ENCODE assay signal across 19 cellular contexts in genomic region chr15:52857471-52857870, GRCh38.
DNase-seq lines count a peak whose midpoint lies in the region; ATAC-seq, FAIRE-seq and TF ChIP-seq lines count a peak whose summit lies in the region.
"Had no signal": no experiment of that assay in that cellular context is flagged by ENCODE, and none has a peak within 500 bp of the region (broad histone marks: within the 10 kb centered on the region; RNA-seq: fewer than 3 reads in every experiment).

No MANE protein-coding gene starts in this region.

- no peak overlapping the region for H3K27ac Mint-ChIP-seq in natural killer cell treated with Interleukin-12 subunit alpha and Interleukin-12 subunit beta and Interleukin-15 and Interleukin-18, amount 100 ng/mL, for 72 hours
- H3K27ac Mint-ChIP-seq: CD4-positive, CD25-positive, alpha-beta regulatory T cell had no signal

- H2BK120ac ChIP-seq in H1 (replicated peaks; ENCODE audit: low read depth, low read length) (no peak overlapping the region), mesenchymal stem cell (ENCODE audit: low read depth, low read length) (no peak overlapping the region)

- FAIRE-seq in A549 (lab: Jason Lieb, UNC): peak; percentile 43
- FAIRE-seq in H1 (lab: Jason Lieb, UNC): no peak
- FAIRE-seq: GM12891, GM19239, RCC 7860 had no signal

- H3K18ac ChIP-seq in H1 (ENCODE audit: extremely low read depth, low read length) (no peak overlapping the region), mesenchymal stem cell (ENCODE audit: low read depth in 1 of 2, low read length in 2 of 2) (no peak overlapping the region)

- H3K27me3 Mint-ChIP-seq in natural killer cell treated with Interleukin-12 subunit alpha and Interleukin-12 subunit beta and Interleukin-15 and Interleukin-18, amount 100 ng/mL, for 72 hours: peaks cover 9 to 17% of the 10 kb centered on the region in 2 donors

- H4K5ac ChIP-seq in H1 (ENCODE audit: insufficient read length, low read depth, low read length): no peak overlapping the region

- H3K9ac ChIP-seq in HUES6 (ENCODE audit: low read length) (no peak overlapping the region), H1 (replicated peaks in 1 of 4; ENCODE audit: extremely low read depth in 1 of 4, low read depth in 3 of 4, low read length in 3 of 4) (no peak overlapping the region), mesenchymal stem cell (ENCODE audit: low read length) (no peak overlapping the region)
- H3K9ac ChIP-seq: GM23248 had no signal

- H2AFZ ChIP-seq in H1 (ENCODE audit: low read length): no peak overlapping the region
- H2AFZ ChIP-seq in mesenchymal stem cell (ENCODE audit: low read depth, low read length): no peak overlapping the region
- H2AFZ ChIP-seq: GM23248 had no signal

- H3K23ac ChIP-seq in H1 (ENCODE audit: insufficient read length) (no peak overlapping the region), mesenchymal stem cell (ENCODE audit: low read length in 2 of 2) (no peak overlapping the region)

- H2BK15ac ChIP-seq in H1 (ENCODE audit: low read length) (no peak overlapping the region), mesenchymal stem cell (ENCODE audit: low read depth, poor library complexity, severe bottlenecking) (no peak overlapping the region)

- peak overlapping the region; percentile 36 for H3K4me2 ChIP-seq in A549
- peak overlapping the region; percentile 15 to 44; a peak in 2 of 4 replicates for H3K4me2 ChIP-seq in H1 (ENCODE audit: insufficient read depth in 1 of 2, low read depth in 2 of 2, low read length in 2 of 2)
- peak overlapping the region; percentile 47 for H3K4me2 ChIP-seq in mesenchymal stem cell (ENCODE audit: low read length, poor library complexity, severe bottlenecking)

- no peak overlapping the region for H3K4me3 Mint-ChIP-seq in natural killer cell treated with Interleukin-12 subunit alpha and Interleukin-12 subunit beta and Interleukin-15 and Interleukin-18, amount 100 ng/mL, for 72 hours
- H3K4me3 Mint-ChIP-seq: CD4-positive, CD25-positive, alpha-beta regulatory T cell had no signal

- no peaks in the 10 kb centered on the region for H4K20me1 ChIP-seq in H1 (replicated peaks in 1 of 2; ENCODE audit: control insufficient read depth in 1 of 2, insufficient read depth in 2 of 2, low read length in 2 of 2)

- TF ChIP-seq EP300 in A549 (IDR thresholded peaks at IDR 0.05) (no peak), H1 (IDR thresholded peaks at IDR 0.05; ENCODE audit: borderline replicate concordance in 1 of 2, low read depth in 2 of 2, low read length in 2 of 2) (no peak)

- H3K14ac ChIP-seq in H1 (ENCODE audit: insufficient read length): no peak overlapping the region
- H3K14ac ChIP-seq in mesenchymal stem cell (ENCODE audit: low read length in 2 of 2): no peak overlapping the region

- H2BK20ac ChIP-seq in H1 (ENCODE audit: low read length): no peak overlapping the region

- no peak overlapping the region for H3K27ac ChIP-seq in A549
- no peak overlapping the region for H3K27ac ChIP-seq in HUES6 (ENCODE audit: low read depth, low read length)
- H3K27ac ChIP-seq in H1 (ENCODE audit: low read depth, low read length): no peak overlapping the region
- H3K27ac ChIP-seq in mesenchymal stem cell (ENCODE audit: low read length, poor library complexity, severe bottlenecking): no peak overlapping the region
- no peak overlapping the region for H3K27ac ChIP-seq in brain microvascular endothelial cell
- H3K27ac ChIP-seq: GM23248 had no signal

- H4K91ac ChIP-seq in H1 (replicated peaks; ENCODE audit: insufficient read length, low read length): no peak overlapping the region
- no peak overlapping the region for H4K91ac ChIP-seq in mesenchymal stem cell (ENCODE audit: low read length)

- WGBS in A549 (ENCODE audit: missing lambda C conversion rate): 78% methylated on average over 7 of the region's 7 CpGs
- 65% methylated on average over 7 of the region's 7 CpGs; no CpG with 5 or more reads in 1 of the 2 experiments for WGBS in H1 (ENCODE audit: extremely low coverage in 1 of 2, insufficient coverage in 1 of 2, insufficient read length in 1 of 2, insufficient replicate concordance in 2 of 2, low coverage in 1 of 2, low lambda C conversion rate in 2 of 2, missing lambda C conversion rate in 1 of 2), 2 experiments
- 43% methylated on average over 7 of the region's 7 CpGs for WGBS in mesenchymal stem cell

- no peak for DNase-seq in A549 (ENCODE audit: low read depth in 1 of 2, low spot score in 1 of 2)
- DNase-seq in H1 (ENCODE audit: low read depth in 1 of 2, low spot score in 2 of 2): no peak
- no peak for DNase-seq in mesenchymal stem cell
- no peak for DNase-seq in natural killer cell treated with Interleukin-12 subunit alpha and Interleukin-12 subunit beta and Interleukin-15 and Interleukin-18, amount 100 ng/mL, for 72 hours (ENCODE audit: low spot score)
- no peak for DNase-seq in brain microvascular endothelial cell
- no peak for DNase-seq in germinal center (ENCODE audit: low spot score)
- DNase-seq: BE2C; CD4-positive, CD25-positive, alpha-beta regulatory T cell; GM23248; NCI-H1436; NCI-H2029; NCI-H2171 treated with DMSO at 0.1 percent for 48 hours; NCI-H774 had no signal

- peaks cover 18% of the 10 kb centered on the region for H3K27me3 ChIP-seq in HUES6 (ENCODE audit: control insufficient read depth, insufficient read depth, low read length)
- peaks cover 0 to 2% (median 0%) of the 10 kb centered on the region in 4 experiments; a peak in 1 of 7 replicates for H3K27me3 ChIP-seq in H1 (replicated peaks in 1 of 4; ENCODE audit: control insufficient read depth in 3 of 4, extremely low read depth in 1 of 4, insufficient read depth in 3 of 4, low read length in 3 of 4)
- peaks cover 5 to 11% of the 10 kb centered on the region in 2 experiments for H3K27me3 ChIP-seq in mesenchymal stem cell (ENCODE audit: control insufficient read depth in 1 of 2, insufficient read depth in 1 of 2, low read length in 2 of 2)
- no peaks in the 10 kb centered on the region for H3K27me3 ChIP-seq in brain microvascular endothelial cell (replicated peaks)

- H3K56ac ChIP-seq in H1 (replicated peaks; ENCODE audit: insufficient read length, low read depth, low read length): no peak overlapping the region

- no peaks in the 10 kb centered on the region for H3K9me3 ChIP-seq in A549
- H3K9me3 ChIP-seq in HUES6 (ENCODE audit: control insufficient read depth, insufficient read depth, low read depth, low read length): no peaks in the 10 kb centered on the region
- no peaks in the 10 kb centered on the region for H3K9me3 ChIP-seq in H1 (ENCODE audit: insufficient read depth in 2 of 2, low read depth in 1 of 2, low read length in 1 of 2)
- H3K9me3 ChIP-seq in mesenchymal stem cell (ENCODE audit: control insufficient read depth, low read length): no peaks in the 10 kb centered on the region
- H3K9me3 ChIP-seq: BE2C had no signal

- POLR2A ChIA-PET in A549 (lab: Yijun Ruan, JAX): no interaction called here
- POLR2A ChIA-PET in H1 (lab: Charles Lee; ENCODE audit: partially characterized antibody): no interaction called here

- TF ChIP-seq POLR2A in A549 (IDR thresholded peaks at IDR 0.05; ENCODE audit: low read length) (no peak), H1 (IDR thresholded peaks at IDR 0.05; ENCODE audit: control extremely low read depth in 1 of 2, low read depth in 2 of 2, low read length in 2 of 2) (no peak)

- ATAC-seq in A549 (no peak), HG02623 (IDR thresholded peaks at IDR 0.05; ENCODE audit: unreplicated experiment) (no peak)
- no peak for ATAC-seq in natural killer cell treated with Interleukin-12 subunit alpha and Interleukin-12 subunit beta and Interleukin-15 and Interleukin-18, amount 100 ng/mL, for 72 hours
- ATAC-seq: Right ventricle myocardium inferior had no signal

- H3K79me2 ChIP-seq in H1 (ENCODE audit: control insufficient read depth in 1 of 2, insufficient read depth in 2 of 2, low read length in 2 of 2): no peaks in the 10 kb centered on the region

- H3K4me1 Mint-ChIP-seq in natural killer cell treated with Interleukin-12 subunit alpha and Interleukin-12 subunit beta and Interleukin-15 and Interleukin-18, amount 100 ng/mL, for 72 hours (ENCODE audit: low read depth in 2 of 2): no peaks in the 10 kb centered on the region
- H3K4me1 Mint-ChIP-seq: CD4-positive, CD25-positive, alpha-beta regulatory T cell had no signal

- no peak overlapping the region for H4K8ac ChIP-seq in H1 (ENCODE audit: extremely low read depth, insufficient read depth, low read length)
- no peak overlapping the region for H4K8ac ChIP-seq in mesenchymal stem cell (ENCODE audit: low read length)

- H2BK12ac ChIP-seq in H1 (ENCODE audit: low read depth, low read length) (peak overlapping the region; percentile 71; the same call in 1 of the 2 replicates), mesenchymal stem cell (ENCODE audit: low read length in 2 of 2) (no peak overlapping the region)

- in situ Hi-C loops in brain microvascular endothelial cell (cut with HindIII; ENCODE audit: low pct_ligation_motif_present, low sequenced_read_pairs): no loop called here

- H3K9me3 Mint-ChIP-seq in natural killer cell treated with Interleukin-12 subunit alpha and Interleukin-12 subunit beta and Interleukin-15 and Interleukin-18, amount 100 ng/mL, for 72 hours: no peaks in the 10 kb centered on the region
- H3K9me3 Mint-ChIP-seq: CD4-positive, CD25-positive, alpha-beta regulatory T cell had no signal

- H3K79me1 ChIP-seq in H1 (ENCODE audit: low read depth, low read length) (no peaks in the 10 kb centered on the region; the same call in 1 of the 2 replicates), mesenchymal stem cell (replicated peaks; ENCODE audit: low read length, poor library complexity, severe bottlenecking) (no peaks in the 10 kb centered on the region)

- no peaks in the 10 kb centered on the region for H3K23me2 ChIP-seq in H1 (ENCODE audit: low read depth, low read length)

- TF ChIP-seq CTCF in A549 (IDR thresholded peaks at IDR 0.05) (no peak), H1 (IDR thresholded peaks at IDR 0.05; ENCODE audit: control extremely low read depth in 1 of 3, insufficient read depth in 1 of 3, low read depth in 1 of 3, low read length in 3 of 3) (no peak), brain microvascular endothelial cell (IDR thresholded peaks at IDR 0.05; ENCODE audit: low read depth, low read length, missing control alignments) (no peak)

- H3K4me1 ChIP-seq in A549: peaks cover 13% of the 10 kb centered on the region; the same call in 2 of the 3 replicates
- H3K4me1 ChIP-seq in HUES6 (ENCODE audit: control insufficient read depth, insufficient read depth, low read length): peaks cover 17% of the 10 kb centered on the region
- peaks cover 0 to 16% (median 9%) of the 10 kb centered on the region in 4 experiments; a peak in 5 of 7 replicates for H3K4me1 ChIP-seq in H1 (replicated peaks in 1 of 4; ENCODE audit: control insufficient read depth in 3 of 4, insufficient read depth in 4 of 4, low read length in 3 of 4)
- peaks cover 7% of the 10 kb centered on the region for H3K4me1 ChIP-seq in mesenchymal stem cell (ENCODE audit: control insufficient read depth, insufficient read depth, low read depth, low read length)
- H3K4me1 ChIP-seq: BE2C had no signal

- no peak for TF ChIP-seq RAD21 in A549 (conservative IDR thresholded peaks at IDR 0.05 in 1 of 2, IDR thresholded peaks at IDR 0.05 in 1 of 2)
- TF ChIP-seq RAD21 in H1 (IDR thresholded peaks at IDR 0.05 in 1 of 2, conservative IDR thresholded peaks at IDR 0.05 in 1 of 2; ENCODE audit: low read depth in 2 of 2, low read length in 2 of 2): no peak

- H2AK5ac ChIP-seq in H1 (ENCODE audit: low read depth, low read length) (no peak overlapping the region), mesenchymal stem cell (ENCODE audit: low read length, severe bottlenecking) (no peak overlapping the region)

- no peak overlapping the region for H3K4ac ChIP-seq in H1 (replicated peaks; ENCODE audit: insufficient read length, low read depth, low read length)
- H3K4ac ChIP-seq in mesenchymal stem cell (ENCODE audit: low read depth in 1 of 2, low read length in 2 of 2): no peak overlapping the region

- H2BK5ac ChIP-seq in H1 (ENCODE audit: low read depth, low read length) (no peak overlapping the region), mesenchymal stem cell (ENCODE audit: low read depth, low read length, poor library complexity, severe bottlenecking) (no peak overlapping the region)

- H3K36me3 ChIP-seq in HUES6 (ENCODE audit: control insufficient read depth, insufficient read depth, low read length) (no peaks in the 10 kb centered on the region), H1 (ENCODE audit: control insufficient read depth in 2 of 4, insufficient read depth in 4 of 4, low read length in 3 of 4) (no peaks in the 10 kb centered on the region), mesenchymal stem cell (ENCODE audit: control insufficient read depth in 1 of 2, insufficient read depth in 2 of 2, low read depth in 1 of 2, low read length in 2 of 2) (no peaks in the 10 kb centered on the region), brain microvascular endothelial cell (replicated peaks) (no peaks in the 10 kb centered on the region)
- H3K36me3 ChIP-seq: BE2C had no signal

- CTCF ChIA-PET in A549 (lab: Yijun Ruan, JAX): no interaction called here
- CTCF ChIA-PET in H1 (lab: Charles Lee; ENCODE audit: partially characterized antibody): no interaction called here

- H3K4me3 ChIP-seq in A549 (no peak overlapping the region), HUES6 (ENCODE audit: low read depth, low read length) (peak overlapping the region; percentile 12; the same call in 1 of the 2 replicates), H1 (ENCODE audit: extremely low read depth in 1 of 4, insufficient read depth in 2 of 4, low read depth in 3 of 4, low read length in 4 of 4) (peak overlapping the region in 1 of 4 experiments; percentile 5; a peak in 1 of 8 replicates), mesenchymal stem cell (ENCODE audit: insufficient read depth in 1 of 2, low read depth in 1 of 2, low read length in 2 of 2) (no peak overlapping the region), brain microvascular endothelial cell (ENCODE audit: low read depth, low read length) (no peak overlapping the region)
- H3K4me3 ChIP-seq: GM23248 had no signal

- no peaks in the 10 kb centered on the region for H3K36me3 Mint-ChIP-seq in natural killer cell treated with Interleukin-12 subunit alpha and Interleukin-12 subunit beta and Interleukin-15 and Interleukin-18, amount 100 ng/mL, for 72 hours
- H3K36me3 Mint-ChIP-seq: CD4-positive, CD25-positive, alpha-beta regulatory T cell had no signal
